In genomic region chr11:108906826-108907225, GRCh38 we compare ENCODE assay signal across 15 cellular contexts.
DNase-seq lines count a peak whose midpoint lies in the region; ATAC-seq and TF ChIP-seq lines count a peak whose summit lies in the region.
"Had no signal": no experiment of that assay in that cellular context is flagged by ENCODE, and none has a peak within 500 bp of the region (broad histone marks: within the 10 kb centered on the region; RNA-seq: fewer than 3 reads in every experiment).

No MANE protein-coding gene starts in this region.

- no peaks in the 10 kb centered on the region for H3K36me3 Mint-ChIP-seq in CD14-positive monocyte
- H3K36me3 Mint-ChIP-seq: naive B cell had no signal

- H2AFZ ChIP-seq in osteoblast (ENCODE audit: low read length): no peak overlapping the region

- H3K27ac ChIP-seq in osteoblast (ENCODE audit: low read depth, low read length): peak overlapping the region; percentile 33
- H3K27ac ChIP-seq: stomach had no signal

- peak overlapping the region; percentile 65 for H3K4me2 ChIP-seq in osteoblast (ENCODE audit: insufficient read depth, low read length)

- no peaks in the 10 kb centered on the region for H4K20me1 ChIP-seq in osteoblast (ENCODE audit: insufficient read depth, low read length)

- peak; percentile 73 for DNase-seq in EH (ENCODE audit: low read depth)
- DNase-seq in NCI-H526 (lab: John Stamatoyannopoulos, UW): peak; percentile 77 to 79
- DNase-seq in choroid plexus epithelial cell (ENCODE audit: low read depth): peak; percentile 70
- DNase-seq in osteoblast (ENCODE audit: insufficient read length, low spot score, missing footprints): peak; percentile 55
- DNase-seq in CD14-positive monocyte (ENCODE audit: low spot score): no peak
- no peak for DNase-seq in amniotic stem cell (lab: John Stamatoyannopoulos, UW)
- DNase-seq: activated CD8-positive, alpha-beta T cell treated with anti-CD3 and anti-CD28 coated beads, Interleukin-2, amount 10 ng/mL, durations not matched to agents 7 days and 5 days; cortex of kidney; erythroblast; naive B cell; NCI-H1694 treated with DMSO at 0.1 percent for 48 hours; NCI-H510A; stomach had no signal

- H3K36me3 ChIP-seq in osteoblast (ENCODE audit: insufficient read depth, low read length): no peaks in the 10 kb centered on the region
- H3K36me3 ChIP-seq: stomach had no signal

- no peaks in the 10 kb centered on the region for H3K9me3 ChIP-seq in osteoblast (ENCODE audit: low read depth, low read length)
- H3K9me3 ChIP-seq: stomach had no signal

- no peaks in the 10 kb centered on the region for H3K9me3 Mint-ChIP-seq in CD14-positive monocyte

- no peak overlapping the region for H3K4me3 ChIP-seq in choroid plexus epithelial cell (ENCODE audit: low read depth, low read length)
- peak overlapping the region; percentile 28 for H3K4me3 ChIP-seq in osteoblast (ENCODE audit: insufficient read depth, low read length)
- H3K4me3 ChIP-seq: stomach had no signal

- intact Hi-C loops in CD14-positive monocyte (cut with micrococcal nuclease): no loop called here

- peaks cover 6% of the 10 kb centered on the region for H3K4me1 Mint-ChIP-seq in CD14-positive monocyte

- TF ChIP-seq CTCF in choroid plexus epithelial cell (conservative IDR thresholded peaks at IDR 0.05; ENCODE audit: low read depth, low read length): no peak
- TF ChIP-seq CTCF in osteoblast (IDR thresholded peaks at IDR 0.05; ENCODE audit: extremely low read depth, low read depth, low read length): no peak
- TF ChIP-seq CTCF in CD14-positive monocyte (IDR thresholded peaks at IDR 0.05): no peak

- peaks cover 0 to 1% (median 0%) of the 10 kb centered on the region in 3 donors for H3K27me3 Mint-ChIP-seq in CD14-positive monocyte (ENCODE audit: low read depth in 3 of 3)
- H3K27me3 Mint-ChIP-seq: naive B cell had no signal

- H3K4me3 Mint-ChIP-seq in CD14-positive monocyte: no peak overlapping the region
- H3K4me3 Mint-ChIP-seq: activated CD8-positive, alpha-beta T cell treated with anti-CD3 and anti-CD28 coated beads, Interleukin-2, amount 10 ng/mL, durations not matched to agents 7 days and 5 days; naive B cell had no signal

- H3K79me2 ChIP-seq in osteoblast (ENCODE audit: insufficient read depth, low read length): no peaks in the 10 kb centered on the region

- H3K27me3 ChIP-seq in osteoblast (ENCODE audit: insufficient read depth, low read length): no peaks in the 10 kb centered on the region
- H3K27me3 ChIP-seq: stomach had no signal

- no peak overlapping the region for H3K27ac Mint-ChIP-seq in CD14-positive monocyte
- H3K27ac Mint-ChIP-seq: activated CD8-positive, alpha-beta T cell treated with anti-CD3 and anti-CD28 coated beads, Interleukin-2, amount 10 ng/mL, durations not matched to agents 7 days and 5 days had no signal

- H3K4me1 ChIP-seq in osteoblast (ENCODE audit: insufficient read depth, low read length): peaks cover 19% of the 10 kb centered on the region
- H3K4me1 ChIP-seq: stomach had no signal

- no peak for ATAC-seq in GM19397 (IDR thresholded peaks at IDR 0.05; ENCODE audit: unreplicated experiment)
- ATAC-seq in HG02970 (IDR thresholded peaks at IDR 0.05; ENCODE audit: low FRiP score, unreplicated experiment): no peak
- ATAC-seq: activated CD8-positive, alpha-beta T cell treated with anti-CD3 and anti-CD28 coated beads, Interleukin-2, amount 10 ng/mL, durations not matched to agents 7 days and 5 days had no signal

Comparison
In these comparisons a context has a peak if more than half of its experiments do, and no peak if none do; other contexts are left out.
1. DNase-seq: peak in EH (single experiment), NCI-H526 (2 of 2), choroid plexus epithelial cell (single experiment) and osteoblast (single experiment); none in CD14-positive monocyte (single experiment) and amniotic stem cell (single experiment).